ENCODE assay signal across 1 cellular context in the genomic region with DNA sequence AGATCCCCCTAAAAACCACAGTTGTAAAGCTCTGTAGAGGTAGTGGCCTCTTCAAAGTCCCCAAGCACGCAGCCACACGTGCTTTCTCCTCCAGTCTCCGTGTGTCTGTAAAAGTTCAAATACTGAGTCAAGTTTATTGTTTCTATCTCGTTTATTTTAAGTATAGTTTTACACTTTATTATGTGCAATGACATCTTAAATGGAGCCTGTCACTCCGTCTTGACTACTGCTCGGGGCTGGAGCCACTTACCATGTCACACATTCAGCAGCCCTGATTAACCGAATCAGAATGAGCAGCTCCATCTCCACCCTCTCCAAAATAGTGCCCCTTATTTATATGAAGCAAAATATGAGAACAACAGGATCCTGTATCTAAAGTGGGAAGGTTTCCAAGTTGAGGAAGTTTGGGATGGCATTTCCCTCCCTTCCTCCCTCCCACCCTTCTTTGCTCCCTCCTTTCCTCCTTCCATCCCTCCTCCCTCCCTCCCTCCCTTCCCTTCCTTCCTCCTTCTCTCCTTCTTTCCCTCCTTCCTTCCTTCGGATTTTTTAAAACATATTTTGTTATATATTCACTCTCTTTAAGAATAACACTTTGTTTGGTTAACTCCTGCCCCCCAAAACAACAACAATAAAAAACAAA.
TF ChIP-seq lines count a peak whose summit lies in the region.

No MANE protein-coding gene starts in this region.

TF ChIP-seq in A549, 52 proteins besides CTCF, POLR2A, EP300 and RAD21 (continued from another document):
- no peak for TF ChIP-seq PHF8 (IDR thresholded peaks at IDR 0.05; ENCODE audit: borderline replicate concordance, low read depth)
- TF ChIP-seq NPAS2 (CRISPR knock-in tag; IDR thresholded peaks at IDR 0.05; ENCODE audit: borderline replicate concordance), result no peak
- no peak for TF ChIP-seq MAZ (IDR thresholded peaks at IDR 0.05; ENCODE audit: borderline replicate concordance, low read depth, low read length)
- TF ChIP-seq ZFP36 (IDR thresholded peaks at IDR 0.05; ENCODE audit: borderline replicate concordance, partially characterized antibody), result no peak
